ENCODE assay signal across 21 cellular contexts in the genomic region with DNA sequence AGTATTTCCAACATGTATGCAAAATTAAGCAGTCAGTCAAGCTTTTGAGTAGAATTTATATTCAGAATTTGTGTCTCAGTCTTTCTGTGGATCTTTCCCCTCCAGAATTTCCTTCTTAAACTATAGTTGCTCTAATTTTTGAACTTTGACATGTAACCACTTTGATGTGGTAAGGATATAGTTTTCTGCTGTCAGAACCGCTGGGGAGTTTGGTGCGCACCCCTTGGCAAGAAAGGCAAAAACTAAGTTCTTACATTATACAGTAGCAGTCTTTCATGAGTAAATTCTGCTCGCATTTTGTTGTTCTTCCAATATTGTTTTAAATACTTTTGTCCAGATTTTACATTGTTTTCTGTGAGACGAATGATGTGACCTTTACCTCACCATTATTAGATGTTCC.
DNase-seq lines count a peak whose midpoint lies in the region; ATAC-seq and TF ChIP-seq lines count a peak whose summit lies in the region.
"Had no signal": no experiment of that assay in that cellular context is flagged by ENCODE, and none has a peak within 500 bp of the region (broad histone marks: within the 10 kb centered on the region; RNA-seq: fewer than 3 reads in every experiment).

No MANE protein-coding gene starts in this region.

- H3K4me1 Mint-ChIP-seq in central memory CD8-positive, alpha-beta T cell, result peaks cover 19% of the 10 kb centered on the region
- peaks cover 18% of the 10 kb centered on the region for H3K4me1 Mint-ChIP-seq in HFFc6 (ENCODE audit: low read depth)

- H3K4me2 ChIP-seq in BLaER1 (peak overlapping the region; percentile 17; the same call in 1 of the 2 replicates), DND-41 (ENCODE audit: insufficient read depth, low read length) (peak overlapping the region; percentile 51)

- H3K27me3 ChIP-seq in BLaER1, result no peaks in the 10 kb centered on the region
- no peaks in the 10 kb centered on the region for H3K27me3 ChIP-seq in DND-41 (ENCODE audit: insufficient read depth, low read length, poor library complexity)
- H3K27me3 ChIP-seq: BE2C; BLaER1 treated with 17β-estradiol and CSF1 and Interleukin-3, amounts not matched to agents 10 nM and 100 nM had no signal

- no peaks in the 10 kb centered on the region for H3K36me3 Mint-ChIP-seq in central memory CD8-positive, alpha-beta T cell (ENCODE audit: insufficient read depth)
- H3K36me3 Mint-ChIP-seq in HFFc6 (ENCODE audit: low read depth), result no peaks in the 10 kb centered on the region

- peak; percentile 59 for DNase-seq in DND-41
- DNase-seq in SK-N-MC (ENCODE audit: low read depth, low spot score), result no peak
- no peak for DNase-seq in central memory CD8-positive, alpha-beta T cell (ENCODE audit: low spot score in 2 of 2)
- DNase-seq in T-helper 1 cell, result no peak
- DNase-seq in DMS 273 (lab: John Stamatoyannopoulos, UW; ENCODE audit: unreplicated experiment), result no peak
- DNase-seq in HFFc6, result no peak
- DNase-seq: 8988T; ACHN; BE2C; Caco-2; Calu3; CD4-positive, alpha-beta T cell; CD8-positive, alpha-beta T cell; DMS 273 treated with DMSO at 0.1 percent for 48 hours; DMS153; DMS79; GF-D8 had no signal

- peaks cover 20% of the 10 kb centered on the region for H4K20me1 ChIP-seq in BLaER1
- H4K20me1 ChIP-seq in DND-41 (ENCODE audit: insufficient read depth, low read length), result peaks cover 4% of the 10 kb centered on the region

- no peak overlapping the region for H3K4me3 Mint-ChIP-seq in central memory CD8-positive, alpha-beta T cell
- no peak overlapping the region for H3K4me3 Mint-ChIP-seq in HFFc6
- H3K4me3 Mint-ChIP-seq: CD4-positive, alpha-beta T cell; CD8-positive, alpha-beta T cell had no signal

- H3K27ac ChIP-seq in BLaER1 (no peak overlapping the region), DND-41 (ENCODE audit: low read length) (peak overlapping the region; percentile 18; the same call in 1 of the 2 replicates), SK-N-MC (peak overlapping the region; percentile 90; the same call in 1 of the 2 replicates)
- H3K27ac ChIP-seq: BLaER1 treated with 17β-estradiol and CSF1 and Interleukin-3, amounts not matched to agents 10 nM and 100 nM; C4-2B had no signal

- peaks cover 19% of the 10 kb centered on the region for H3K4me1 ChIP-seq in BLaER1
- H3K4me1 ChIP-seq in DND-41 (ENCODE audit: insufficient read depth, low read length), result peaks cover 28% of the 10 kb centered on the region
- H3K4me1 ChIP-seq: BE2C, Caco-2 had no signal

- H3K9me3 ChIP-seq in BLaER1, result peaks cover 10% of the 10 kb centered on the region
- peaks cover 5% of the 10 kb centered on the region for H3K9me3 ChIP-seq in DND-41 (ENCODE audit: insufficient read depth, low read length, severe bottlenecking)
- peaks cover 4% of the 10 kb centered on the region; the same call in 1 of the 2 replicates for H3K9me3 ChIP-seq in SK-N-MC (ENCODE audit: low read depth, low read length)
- H3K9me3 ChIP-seq: BE2C, Caco-2 had no signal

- ATAC-seq in DND-41 (ENCODE audit: insufficient read depth, low read depth) (peak; percentile 97), HG03342 (IDR thresholded peaks at IDR 0.05; ENCODE audit: unreplicated experiment) (no peak)
- ATAC-seq in central memory CD8-positive, alpha-beta T cell (replicated peaks; ENCODE audit: extremely low read depth, poor library complexity, severe bottlenecking), result no peak
- ATAC-seq: CD8-positive, alpha-beta T cell had no signal

- H3K9ac ChIP-seq in BLaER1 (no peak overlapping the region), DND-41 (ENCODE audit: low read depth, low read length) (no peak overlapping the region), SK-N-MC (ENCODE audit: insufficient read length) (peak overlapping the region; percentile 52)
- H3K9ac ChIP-seq: BLaER1 treated with 17β-estradiol and CSF1 and Interleukin-3, amounts not matched to agents 10 nM and 100 nM had no signal

- H3K4me3 ChIP-seq in BLaER1 (no peak overlapping the region), DND-41 (ENCODE audit: low read depth in 1 of 2, low read length in 2 of 2) (no peak overlapping the region), SK-N-MC (peak overlapping the region; percentile 64; the same call in 1 of the 2 replicates)
- H3K4me3 ChIP-seq: BLaER1 treated with 17β-estradiol and CSF1 and Interleukin-3, amounts not matched to agents 10 nM and 100 nM had no signal

- no peaks in the 10 kb centered on the region for H3K27me3 Mint-ChIP-seq in central memory CD8-positive, alpha-beta T cell
- no peaks in the 10 kb centered on the region; the same call in 1 of the 2 replicates for H3K27me3 Mint-ChIP-seq in HFFc6 (ENCODE audit: insufficient read depth)
- H3K27me3 Mint-ChIP-seq: CD4-positive, alpha-beta T cell had no signal

- H3K27ac Mint-ChIP-seq in central memory CD8-positive, alpha-beta T cell (ENCODE audit: low read depth), result peak overlapping the region; percentile 65
- no peak overlapping the region for H3K27ac Mint-ChIP-seq in HFFc6
- H3K27ac Mint-ChIP-seq: CD4-positive, alpha-beta T cell; CD8-positive, alpha-beta T cell had no signal

- H3K79me2 ChIP-seq in DND-41 (ENCODE audit: insufficient read depth, low read length), result peaks cover 9% of the 10 kb centered on the region

- no peak overlapping the region for H2AFZ ChIP-seq in DND-41 (ENCODE audit: low read depth, low read length)

- no peak for TF ChIP-seq CTCF in DND-41 (IDR thresholded peaks at IDR 0.05; ENCODE audit: borderline replicate concordance, extremely low read depth, low read length, poor library complexity, severe bottlenecking)
- TF ChIP-seq CTCF in HFFc6 (IDR thresholded peaks at IDR 0.05), result no peak

- H3K36me3 ChIP-seq in BLaER1 (peaks cover 3% of the 10 kb centered on the region; the same call in 1 of the 2 replicates), DND-41 (ENCODE audit: insufficient read depth, low read length) (no peaks in the 10 kb centered on the region), SK-N-MC (ENCODE audit: insufficient read depth, low read length) (peaks cover 11% of the 10 kb centered on the region; the same call in 1 of the 2 replicates)
- H3K36me3 ChIP-seq: BE2C had no signal

- H3K9me3 Mint-ChIP-seq in central memory CD8-positive, alpha-beta T cell, result no peaks in the 10 kb centered on the region
- no peaks in the 10 kb centered on the region for H3K9me3 Mint-ChIP-seq in HFFc6
